In the genomic region with DNA sequence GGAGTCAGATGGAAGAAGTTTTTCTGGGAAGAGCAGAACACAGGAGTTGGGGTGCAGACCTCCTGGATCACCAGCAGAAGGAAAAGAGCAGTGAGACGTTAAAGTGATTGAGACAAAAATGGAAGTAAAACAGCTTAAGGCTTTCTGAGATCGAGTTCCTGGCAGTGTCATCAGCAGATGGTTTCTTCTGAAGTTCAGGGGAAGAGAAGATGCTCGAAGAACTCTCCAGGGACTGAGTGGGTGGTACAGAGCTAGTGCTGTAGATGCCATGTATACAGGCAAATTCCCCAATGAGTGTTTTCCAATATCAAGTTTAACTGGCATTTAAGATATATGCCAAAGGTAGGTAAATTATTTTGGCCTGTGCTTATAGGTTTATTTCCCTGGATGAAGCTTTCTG, we compare ENCODE assay signal across 27 cellular contexts.
A peak's percentile ranks its signal among the peaks of the same experiment; 100 is the strongest.
DNase-seq lines count a peak whose midpoint lies in the region; ATAC-seq and TF ChIP-seq lines count a peak whose summit lies in the region.
"Had no signal": no experiment of that assay in that cellular context is flagged by ENCODE, and none has a peak within 500 bp of the region (broad histone marks: within the 10 kb centered on the region; RNA-seq: fewer than 3 reads in every experiment).

No MANE protein-coding gene starts in this region.

- 57 to 65% (median 59%) methylated on average over 3 of the region's 3 CpGs for WGBS in heart left ventricle, 4 donors
- WGBS in suprapubic skin, result 58% methylated on average over 3 of the region's 3 CpGs

- ATAC-seq in heart left ventricle, result no peak
- ATAC-seq: left colon, natural killer cell, pancreas, right cardiac atrium had no signal

- peak overlapping the region; percentile 4 for H3K4me3 Mint-ChIP-seq in glutamatergic neuron (ENCODE audit: unreplicated experiment)
- H3K4me3 Mint-ChIP-seq: activated T-cell treated with anti-CD3 and anti-CD28 coated beads, Interleukin-2, amount 50 U/mL, for 24 hours; natural killer cell had no signal

- intact Hi-C loops in heart left ventricle (cut with DNase I), result no loop called here

- H3K9me3 ChIP-seq in heart left ventricle (peaks cover 0 to 3% (median 0%) of the 10 kb centered on the region in 12 donors), suprapubic skin (no peaks in the 10 kb centered on the region)
- H3K9me3 ChIP-seq: colonic mucosa, esophagus muscularis mucosa, pancreas, testis had no signal

- no peak for TF ChIP-seq CTCF in glutamatergic neuron (IDR thresholded peaks at IDR 0.05; ENCODE audit: partially characterized antibody, unreplicated experiment)
- no peak for TF ChIP-seq CTCF in heart left ventricle (IDR thresholded peaks at IDR 0.05)
- no peak for TF ChIP-seq CTCF in suprapubic skin (IDR thresholded peaks at IDR 0.05)

- H3K27me3 Mint-ChIP-seq in glutamatergic neuron (ENCODE audit: unreplicated experiment), result no peaks in the 10 kb centered on the region
- H3K27me3 Mint-ChIP-seq: activated T-cell treated with anti-CD3 and anti-CD28 coated beads, Interleukin-2, amount 50 U/mL, for 24 hours had no signal

- DNase-seq in DMS 273 (lab: John Stamatoyannopoulos, UW; ENCODE audit: unreplicated experiment) (peak; percentile 10), DMS 273 treated with DMSO at 0.1 percent for 48 hours (lab: John Stamatoyannopoulos, UW) (no peak), NAMALWA (ENCODE audit: low spot score) (peak; percentile 6), glutamatergic neuron (no peak), stromal cell of bone marrow (ENCODE audit: low read depth) (peak; percentile 2), heart left ventricle (no peak), suprapubic skin (ENCODE audit: low spot score in 2 of 2) (no peak)
- no peak for DNase-seq in stimulated activated naive CD4-positive, alpha-beta T cell (lab: John Stamatoyannopoulos, UW)
- DNase-seq: activated naive CD4-positive, alpha-beta T cell; activated T-cell treated with anti-CD3 and anti-CD28 coated beads, Interleukin-2, amount 50 U/mL, for 24 hours; amygdala; colonic mucosa; H7; left colon; mesendoderm; MG63; natural killer cell; NCI-H2227 treated with DMSO at 0.1 percent for 48 hours; NCI-H748 treated with DMSO at 0.1 percent for 48 hours; OCI-M1; pancreas; right cardiac atrium; SHP77; testis had no signal

- no peak overlapping the region for H3K27ac Mint-ChIP-seq in glutamatergic neuron (ENCODE audit: unreplicated experiment)
- H3K27ac Mint-ChIP-seq: activated T-cell treated with anti-CD3 and anti-CD28 coated beads, Interleukin-2, amount 50 U/mL, for 24 hours; natural killer cell had no signal

- H3K4me1 ChIP-seq in heart left ventricle (no peaks in the 10 kb centered on the region), suprapubic skin (no peaks in the 10 kb centered on the region)
- H3K4me1 ChIP-seq: colonic mucosa, esophagus muscularis mucosa, pancreas, testis had no signal

- TF ChIP-seq POLR2A in heart left ventricle (IDR thresholded peaks at IDR 0.05) (no peak), suprapubic skin (IDR thresholded peaks at IDR 0.05) (no peak)

- TF ChIP-seq EP300 in suprapubic skin (IDR thresholded peaks at IDR 0.05), result no peak

- H3K36me3 Mint-ChIP-seq in glutamatergic neuron (ENCODE audit: unreplicated experiment), result peaks cover 5% of the 10 kb centered on the region

- H3K27me3 ChIP-seq in heart left ventricle, result no peaks in the 10 kb centered on the region
- H3K27me3 ChIP-seq in suprapubic skin, result no peaks in the 10 kb centered on the region
- H3K27me3 ChIP-seq: colonic mucosa, esophagus muscularis mucosa, MG63, pancreas, testis had no signal

- H3K27ac ChIP-seq in heart left ventricle (no peak overlapping the region), suprapubic skin (no peak overlapping the region)
- H3K27ac ChIP-seq: 22Rv1, colonic mucosa, esophagus muscularis mucosa, HL-60, pancreas, testis had no signal

- no peaks in the 10 kb centered on the region for H3K36me3 ChIP-seq in heart left ventricle
- no peaks in the 10 kb centered on the region for H3K36me3 ChIP-seq in suprapubic skin
- H3K36me3 ChIP-seq: colonic mucosa, esophagus muscularis mucosa, MG63, pancreas had no signal

- peaks cover 3% of the 10 kb centered on the region for H3K4me1 Mint-ChIP-seq in glutamatergic neuron (ENCODE audit: low read depth, unreplicated experiment)
- H3K4me1 Mint-ChIP-seq: natural killer cell had no signal

- H3K4me3 ChIP-seq in heart left ventricle (no peak overlapping the region), suprapubic skin (no peak overlapping the region)
- H3K4me3 ChIP-seq: colonic mucosa, esophagus muscularis mucosa, MG63, pancreas, testis had no signal

- no peaks in the 10 kb centered on the region for H3K9me3 Mint-ChIP-seq in glutamatergic neuron (ENCODE audit: unreplicated experiment)
- H3K9me3 Mint-ChIP-seq: activated T-cell treated with anti-CD3 and anti-CD28 coated beads, Interleukin-2, amount 50 U/mL, for 24 hours had no signal

Comparison
In these comparisons a context has a peak if more than half of its experiments do, and no peak if none do; other contexts are left out.
1. DNase-seq: peak in DMS 273 (single experiment), NAMALWA (single experiment) and stromal cell of bone marrow (single experiment); none in DMS 273 treated with DMSO at 0.1 percent for 48 hours (single experiment), glutamatergic neuron (single experiment), stimulated activated naive CD4-positive, alpha-beta T cell (0 of 6), heart left ventricle (0 of 5) and suprapubic skin (0 of 2).